In the genomic region with DNA sequence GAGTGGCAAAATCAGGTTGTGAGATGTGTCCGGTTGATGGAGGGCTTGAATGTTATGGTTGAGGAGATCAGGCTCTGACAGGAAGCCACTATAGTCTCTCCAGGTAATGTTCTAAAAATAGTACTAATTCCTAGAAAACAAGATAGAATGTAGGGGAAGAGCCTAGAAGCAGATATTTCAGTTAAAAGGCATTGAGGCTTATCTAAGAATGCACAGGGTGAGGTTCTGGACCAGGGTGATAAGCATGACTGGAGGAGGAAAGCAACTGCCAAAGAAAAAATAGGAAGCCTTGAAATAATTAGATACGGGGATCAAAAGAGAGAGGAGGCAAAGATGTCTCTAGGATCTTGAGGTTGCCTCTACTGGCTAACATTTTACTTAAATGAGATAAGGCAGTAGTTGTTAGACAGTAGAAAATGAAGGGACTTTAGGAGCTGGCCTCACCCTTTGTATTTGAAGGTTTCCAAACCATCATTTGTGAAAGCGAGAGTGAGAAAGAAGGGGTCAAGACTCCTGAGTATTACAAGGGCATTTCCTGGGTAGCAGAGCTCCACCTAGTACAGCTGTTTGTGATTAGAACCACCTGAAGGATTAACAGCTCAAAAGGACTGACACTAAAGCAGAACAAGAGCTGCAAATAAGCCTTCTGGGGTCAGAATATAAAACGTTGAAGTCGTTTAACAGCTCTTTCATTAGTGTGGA, we compare ENCODE assay signal across 1 cellular context.
TF ChIP-seq lines count a peak whose summit lies in the region.

No MANE protein-coding gene starts in this region.

TF ChIP-seq in K562, 482 proteins besides CTCF, POLR2A, EP300 and RAD21 (continued from another document and continues in another):
- TF ChIP-seq, protein P1, sequence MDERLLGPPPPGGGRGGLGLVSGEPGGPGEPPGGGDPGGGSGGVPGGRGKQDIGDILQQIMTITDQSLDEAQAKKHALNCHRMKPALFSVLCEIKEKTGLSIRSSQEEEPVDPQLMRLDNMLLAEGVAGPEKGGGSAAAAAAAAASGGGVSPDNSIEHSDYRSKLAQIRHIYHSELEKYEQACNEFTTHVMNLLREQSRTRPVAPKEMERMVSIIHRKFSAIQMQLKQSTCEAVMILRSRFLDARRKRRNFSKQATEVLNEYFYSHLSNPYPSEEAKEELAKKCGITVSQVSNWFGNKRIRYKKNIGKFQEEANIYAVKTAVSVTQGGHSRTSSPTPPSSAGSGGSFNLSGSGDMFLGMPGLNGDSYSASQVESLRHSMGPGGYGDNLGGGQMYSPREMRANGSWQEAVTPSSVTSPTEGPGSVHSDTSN (CRISPR knock-in tag; IDR thresholded peaks at IDR 0.05; ENCODE audit: low read depth): no peak
- TF ChIP-seq, protein P1 (tag; conservative IDR thresholded peaks at IDR 0.05; ENCODE audit: low read depth): peak; percentile 71; the same call in 1 of the 2 replicates
- TF ChIP-seq TARDBP (IDR thresholded peaks at IDR 0.05): peak; percentile 76; the same call in 1 of the 2 replicates
- no peak for TF ChIP-seq ZNF143 (CRISPR knock-in tag; IDR thresholded peaks at IDR 0.05)
- TF ChIP-seq CBX1 (IDR thresholded peaks at IDR 0.05; ENCODE audit: low read depth): no peak
- no peak for TF ChIP-seq PHF20 (IDR thresholded peaks at IDR 0.05; ENCODE audit: partially characterized antibody)
- TF ChIP-seq HOXB6 (CRISPR knock-in tag; IDR thresholded peaks at IDR 0.05; ENCODE audit: borderline replicate concordance): no peak
- TF ChIP-seq, protein P2, sequence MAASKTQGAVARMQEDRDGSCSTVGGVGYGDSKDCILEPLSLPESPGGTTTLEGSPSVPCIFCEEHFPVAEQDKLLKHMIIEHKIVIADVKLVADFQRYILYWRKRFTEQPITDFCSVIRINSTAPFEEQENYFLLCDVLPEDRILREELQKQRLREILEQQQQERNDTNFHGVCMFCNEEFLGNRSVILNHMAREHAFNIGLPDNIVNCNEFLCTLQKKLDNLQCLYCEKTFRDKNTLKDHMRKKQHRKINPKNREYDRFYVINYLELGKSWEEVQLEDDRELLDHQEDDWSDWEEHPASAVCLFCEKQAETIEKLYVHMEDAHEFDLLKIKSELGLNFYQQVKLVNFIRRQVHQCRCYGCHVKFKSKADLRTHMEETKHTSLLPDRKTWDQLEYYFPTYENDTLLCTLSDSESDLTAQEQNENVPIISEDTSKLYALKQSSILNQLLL (CRISPR knock-in tag; IDR thresholded peaks at IDR 0.05; ENCODE audit: borderline replicate concordance): no peak
- TF ChIP-seq ESRRB (CRISPR knock-in tag; IDR thresholded peaks at IDR 0.05; ENCODE audit: borderline replicate concordance): no peak
- TF ChIP-seq TEAD4 (IDR thresholded peaks at IDR 0.05; ENCODE audit: low read length): peak; percentile 99
- TF ChIP-seq TEAD4 (CRISPR knock-in tag; IDR thresholded peaks at IDR 0.05; ENCODE audit: borderline replicate concordance): no peak
- TF ChIP-seq PTBP1 (IDR thresholded peaks at IDR 0.05; ENCODE audit: low read depth, low read length): no peak
- TF ChIP-seq ZNF695 (CRISPR knock-in tag; IDR thresholded peaks at IDR 0.05): no peak
- no peak for TF ChIP-seq ZNF3 (CRISPR knock-in tag; IDR thresholded peaks at IDR 0.05)
- peak; percentile 86 for TF ChIP-seq EWSR1 (IDR thresholded peaks at IDR 0.05; ENCODE audit: borderline replicate concordance, low read depth, partially characterized antibody)
- TF ChIP-seq ZSCAN32 (CRISPR knock-in tag; IDR thresholded peaks at IDR 0.05): no peak
- TF ChIP-seq ETV5 (CRISPR knock-in tag; IDR thresholded peaks at IDR 0.05; ENCODE audit: low read depth): peak; percentile 95
- TF ChIP-seq POLR2H (tag; IDR thresholded peaks at IDR 0.05; ENCODE audit: low read depth): peak; percentile 53; the same call in 1 of the 2 replicates
- TF ChIP-seq ZZZ3 (IDR thresholded peaks at IDR 0.05): no peak
- TF ChIP-seq ZNF77 (CRISPR knock-in tag; IDR thresholded peaks at IDR 0.05): no peak
- TF ChIP-seq, protein P3, sequence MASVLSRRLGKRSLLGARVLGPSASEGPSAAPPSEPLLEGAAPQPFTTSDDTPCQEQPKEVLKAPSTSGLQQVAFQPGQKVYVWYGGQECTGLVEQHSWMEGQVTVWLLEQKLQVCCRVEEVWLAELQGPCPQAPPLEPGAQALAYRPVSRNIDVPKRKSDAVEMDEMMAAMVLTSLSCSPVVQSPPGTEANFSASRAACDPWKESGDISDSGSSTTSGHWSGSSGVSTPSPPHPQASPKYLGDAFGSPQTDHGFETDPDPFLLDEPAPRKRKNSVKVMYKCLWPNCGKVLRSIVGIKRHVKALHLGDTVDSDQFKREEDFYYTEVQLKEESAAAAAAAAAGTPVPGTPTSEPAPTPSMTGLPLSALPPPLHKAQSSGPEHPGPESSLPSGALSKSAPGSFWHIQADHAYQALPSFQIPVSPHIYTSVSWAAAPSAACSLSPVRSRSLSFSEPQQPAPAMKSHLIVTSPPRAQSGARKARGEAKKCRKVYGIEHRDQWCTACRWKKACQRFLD (CRISPR knock-in tag; IDR thresholded peaks at IDR 0.05): peak; percentile 95
- TF ChIP-seq, protein P4, sequence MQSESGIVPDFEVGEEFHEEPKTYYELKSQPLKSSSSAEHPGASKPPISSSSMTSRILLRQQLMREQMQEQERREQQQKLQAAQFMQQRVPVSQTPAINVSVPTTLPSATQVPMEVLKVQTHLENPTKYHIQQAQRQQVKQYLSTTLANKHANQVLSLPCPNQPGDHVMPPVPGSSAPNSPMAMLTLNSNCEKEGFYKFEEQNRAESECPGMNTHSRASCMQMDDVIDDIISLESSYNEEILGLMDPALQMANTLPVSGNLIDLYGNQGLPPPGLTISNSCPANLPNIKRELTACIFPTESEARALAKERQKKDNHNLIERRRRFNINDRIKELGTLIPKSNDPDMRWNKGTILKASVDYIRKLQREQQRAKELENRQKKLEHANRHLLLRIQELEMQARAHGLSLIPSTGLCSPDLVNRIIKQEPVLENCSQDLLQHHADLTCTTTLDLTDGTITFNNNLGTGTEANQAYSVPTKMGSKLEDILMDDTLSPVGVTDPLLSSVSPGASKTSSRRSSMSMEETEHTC (IDR thresholded peaks at IDR 0.05): 0 out of 2 replicates have a peak, but pooled peaks have one; percentile 37
- TF ChIP-seq RBBP5 (IDR thresholded peaks at IDR 0.05; ENCODE audit: borderline replicate concordance, insufficient read depth, low read length, poor library complexity, severe bottlenecking): no peak
- peak; percentile 95 for TF ChIP-seq SMAD1 (IDR thresholded peaks at IDR 0.05; ENCODE audit: low read depth, low read length, partially characterized antibody)
- 0 out of 2 replicates have a peak, but pooled peaks have one; percentile 54 for TF ChIP-seq NCOA6 (IDR thresholded peaks at IDR 0.05)
- TF ChIP-seq, protein P5, sequence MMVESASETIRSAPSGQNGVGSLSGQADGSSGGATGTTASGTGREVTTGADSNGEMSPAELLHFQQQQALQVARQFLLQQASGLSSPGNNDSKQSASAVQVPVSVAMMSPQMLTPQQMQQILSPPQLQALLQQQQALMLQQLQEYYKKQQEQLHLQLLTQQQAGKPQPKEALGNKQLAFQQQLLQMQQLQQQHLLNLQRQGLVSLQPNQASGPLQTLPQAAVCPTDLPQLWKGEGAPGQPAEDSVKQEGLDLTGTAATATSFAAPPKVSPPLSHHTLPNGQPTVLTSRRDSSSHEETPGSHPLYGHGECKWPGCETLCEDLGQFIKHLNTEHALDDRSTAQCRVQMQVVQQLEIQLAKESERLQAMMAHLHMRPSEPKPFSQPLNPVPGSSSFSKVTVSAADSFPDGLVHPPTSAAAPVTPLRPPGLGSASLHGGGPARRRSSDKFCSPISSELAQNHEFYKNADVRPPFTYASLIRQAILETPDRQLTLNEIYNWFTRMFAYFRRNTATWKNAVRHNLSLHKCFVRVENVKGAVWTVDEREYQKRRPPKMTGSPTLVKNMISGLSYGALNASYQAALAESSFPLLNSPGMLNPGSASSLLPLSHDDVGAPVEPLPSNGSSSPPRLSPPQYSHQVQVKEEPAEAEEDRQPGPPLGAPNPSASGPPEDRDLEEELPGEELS (CRISPR knock-in tag; IDR thresholded peaks at IDR 0.05; ENCODE audit: borderline replicate concordance): no peak
- peak; percentile 97 for TF ChIP-seq NCOA1 (IDR thresholded peaks at IDR 0.05; ENCODE audit: low read depth)
- TF ChIP-seq, protein P6, sequence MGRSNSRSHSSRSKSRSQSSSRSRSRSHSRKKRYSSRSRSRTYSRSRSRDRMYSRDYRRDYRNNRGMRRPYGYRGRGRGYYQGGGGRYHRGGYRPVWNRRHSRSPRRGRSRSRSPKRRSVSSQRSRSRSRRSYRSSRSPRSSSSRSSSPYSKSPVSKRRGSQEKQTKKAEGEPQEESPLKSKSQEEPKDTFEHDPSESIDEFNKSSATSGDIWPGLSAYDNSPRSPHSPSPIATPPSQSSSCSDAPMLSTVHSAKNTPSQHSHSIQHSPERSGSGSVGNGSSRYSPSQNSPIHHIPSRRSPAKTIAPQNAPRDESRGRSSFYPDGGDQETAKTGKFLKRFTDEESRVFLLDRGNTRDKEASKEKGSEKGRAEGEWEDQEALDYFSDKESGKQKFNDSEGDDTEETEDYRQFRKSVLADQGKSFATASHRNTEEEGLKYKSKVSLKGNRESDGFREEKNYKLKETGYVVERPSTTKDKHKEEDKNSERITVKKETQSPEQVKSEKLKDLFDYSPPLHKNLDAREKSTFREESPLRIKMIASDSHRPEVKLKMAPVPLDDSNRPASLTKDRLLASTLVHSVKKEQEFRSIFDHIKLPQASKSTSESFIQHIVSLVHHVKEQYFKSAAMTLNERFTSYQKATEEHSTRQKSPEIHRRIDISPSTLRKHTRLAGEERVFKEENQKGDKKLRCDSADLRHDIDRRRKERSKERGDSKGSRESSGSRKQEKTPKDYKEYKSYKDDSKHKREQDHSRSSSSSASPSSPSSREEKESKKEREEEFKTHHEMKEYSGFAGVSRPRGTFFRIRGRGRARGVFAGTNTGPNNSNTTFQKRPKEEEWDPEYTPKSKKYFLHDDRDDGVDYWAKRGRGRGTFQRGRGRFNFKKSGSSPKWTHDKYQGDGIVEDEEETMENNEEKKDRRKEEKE (IDR thresholded peaks at IDR 0.05; ENCODE audit: borderline replicate concordance in 1 of 2, control insufficient read depth in 1 of 2, low read depth in 2 of 2, low read length in 1 of 2): peak in 1 of 2 experiments; percentile 44; a peak in 1 of 4 replicates
- TF ChIP-seq ZFP30 (CRISPR knock-in tag; IDR thresholded peaks at IDR 0.05; ENCODE audit: borderline replicate concordance): no peak
- TF ChIP-seq, protein P7, sequence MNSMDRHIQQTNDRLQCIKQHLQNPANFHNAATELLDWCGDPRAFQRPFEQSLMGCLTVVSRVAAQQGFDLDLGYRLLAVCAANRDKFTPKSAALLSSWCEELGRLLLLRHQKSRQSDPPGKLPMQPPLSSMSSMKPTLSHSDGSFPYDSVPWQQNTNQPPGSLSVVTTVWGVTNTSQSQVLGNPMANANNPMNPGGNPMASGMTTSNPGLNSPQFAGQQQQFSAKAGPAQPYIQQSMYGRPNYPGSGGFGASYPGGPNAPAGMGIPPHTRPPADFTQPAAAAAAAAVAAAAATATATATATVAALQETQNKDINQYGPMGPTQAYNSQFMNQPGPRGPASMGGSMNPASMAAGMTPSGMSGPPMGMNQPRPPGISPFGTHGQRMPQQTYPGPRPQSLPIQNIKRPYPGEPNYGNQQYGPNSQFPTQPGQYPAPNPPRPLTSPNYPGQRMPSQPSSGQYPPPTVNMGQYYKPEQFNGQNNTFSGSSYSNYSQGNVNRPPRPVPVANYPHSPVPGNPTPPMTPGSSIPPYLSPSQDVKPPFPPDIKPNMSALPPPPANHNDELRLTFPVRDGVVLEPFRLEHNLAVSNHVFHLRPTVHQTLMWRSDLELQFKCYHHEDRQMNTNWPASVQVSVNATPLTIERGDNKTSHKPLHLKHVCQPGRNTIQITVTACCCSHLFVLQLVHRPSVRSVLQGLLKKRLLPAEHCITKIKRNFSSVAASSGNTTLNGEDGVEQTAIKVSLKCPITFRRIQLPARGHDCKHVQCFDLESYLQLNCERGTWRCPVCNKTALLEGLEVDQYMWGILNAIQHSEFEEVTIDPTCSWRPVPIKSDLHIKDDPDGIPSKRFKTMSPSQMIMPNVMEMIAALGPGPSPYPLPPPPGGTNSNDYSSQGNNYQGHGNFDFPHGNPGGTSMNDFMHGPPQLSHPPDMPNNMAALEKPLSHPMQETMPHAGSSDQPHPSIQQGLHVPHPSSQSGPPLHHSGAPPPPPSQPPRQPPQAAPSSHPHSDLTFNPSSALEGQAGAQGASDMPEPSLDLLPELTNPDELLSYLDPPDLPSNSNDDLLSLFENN (IDR thresholded peaks at IDR 0.05; ENCODE audit: low read depth in 2 of 2, low read length in 2 of 2): peak in 1 of 2 experiments; percentile 98; a peak in 2 of 4 replicates
- TF ChIP-seq, protein P8, sequence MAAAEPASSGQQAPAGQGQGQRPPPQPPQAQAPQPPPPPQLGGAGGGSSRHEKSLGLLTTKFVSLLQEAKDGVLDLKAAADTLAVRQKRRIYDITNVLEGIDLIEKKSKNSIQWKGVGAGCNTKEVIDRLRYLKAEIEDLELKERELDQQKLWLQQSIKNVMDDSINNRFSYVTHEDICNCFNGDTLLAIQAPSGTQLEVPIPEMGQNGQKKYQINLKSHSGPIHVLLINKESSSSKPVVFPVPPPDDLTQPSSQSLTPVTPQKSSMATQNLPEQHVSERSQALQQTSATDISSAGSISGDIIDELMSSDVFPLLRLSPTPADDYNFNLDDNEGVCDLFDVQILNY (CRISPR knock-in tag; IDR thresholded peaks at IDR 0.05): no peak
- TF ChIP-seq SIRT6 (IDR thresholded peaks at IDR 0.05; ENCODE audit: low read depth, low read length): no peak
- no peak for TF ChIP-seq MCM2 (IDR thresholded peaks at IDR 0.05; ENCODE audit: low read depth)
- TF ChIP-seq PHB (CRISPR knock-in tag; IDR thresholded peaks at IDR 0.05): no peak
